ENCODE assay signal across 9 cellular contexts in the genomic region with DNA sequence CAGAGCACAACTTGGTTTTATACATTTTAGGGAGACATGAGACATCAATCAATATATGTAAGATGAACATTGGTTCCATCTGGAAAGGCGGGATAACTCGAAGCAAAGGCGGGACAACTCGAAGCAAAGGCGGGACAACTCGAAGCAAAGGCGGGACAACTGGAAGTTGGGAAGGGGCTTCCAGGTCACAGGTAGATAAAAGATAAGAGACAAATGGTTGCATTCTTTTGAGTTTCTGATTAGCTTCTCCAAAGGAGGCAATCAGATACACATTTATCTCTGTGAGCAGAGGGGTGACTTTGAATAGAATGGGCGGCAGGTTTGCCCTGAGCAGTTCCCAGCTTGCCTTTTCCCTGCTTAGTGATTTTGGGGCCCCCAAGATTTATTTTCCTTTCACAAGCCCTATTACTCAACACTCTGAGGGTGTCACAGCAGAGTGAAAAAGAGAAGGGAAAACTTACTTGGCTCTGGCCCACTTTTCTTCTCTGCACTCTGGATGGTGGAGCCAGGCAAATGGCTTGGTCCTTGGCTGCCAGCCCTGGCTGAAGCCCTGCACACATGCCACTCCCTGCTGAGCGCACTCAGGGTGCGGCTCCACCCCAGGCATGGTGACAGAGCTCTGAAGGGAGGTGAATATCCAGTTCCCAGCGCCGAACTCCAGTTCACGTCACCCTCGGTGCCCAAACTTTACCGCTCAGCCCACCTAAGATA. TPM values are rescaled to one million over a fixed set of nuclear protein-coding genes. Genes with fewer than 3 reads are reported as not detected.
DNase-seq lines count a peak whose midpoint lies in the region; ATAC-seq and TF ChIP-seq lines count a peak whose summit lies in the region.
"Had no signal": no experiment of that assay in that cellular context is flagged by ENCODE, and none has a peak within 500 bp of the region (broad histone marks: within the 10 kb centered on the region; RNA-seq: fewer than 3 reads in every experiment).

No MANE protein-coding gene starts in this region.

- ATAC-seq in RWPE2 (ENCODE audit: low read depth) (peak; percentile 96), Right ventricle myocardium superior (ENCODE audit: poor library complexity) (peak; percentile 96), HG03039 (IDR thresholded peaks at IDR 0.05; ENCODE audit: unreplicated experiment) (no peak), GM19324 (IDR thresholded peaks at IDR 0.05; ENCODE audit: low FRiP score, unreplicated experiment) (no peak)
- ATAC-seq in stimulated activated naive CD8-positive, alpha-beta T cell treated with anti-CD3 and anti-CD28 coated beads, Interleukin-15, Interleukin-2, amounts not matched to agents 100 U/mL and 50 U/mL, for 24 hours = no peak

- in situ Hi-C loops in GM23248 (cut with MboI) = no loop called here

- H3K27me3 ChIP-seq in GM23248 (replicated peaks; ENCODE audit: insufficient read depth) (no peaks in the 10 kb centered on the region), RWPE2 (ENCODE audit: insufficient read depth, poor library complexity, severe bottlenecking) (no peaks in the 10 kb centered on the region), sigmoid colon (no peaks in the 10 kb centered on the region)

- intact Hi-C loops in Right ventricle myocardium superior (cut with DNase I) = no loop called here
- intact Hi-C loops in sigmoid colon (cut with DNase I) = no loop called here

- TF ChIP-seq CTCF in RWPE2 (IDR thresholded peaks at IDR 0.05; ENCODE audit: poor library complexity, severe bottlenecking) (no peak), sigmoid colon (IDR thresholded peaks at IDR 0.05) (no peak)

- H3K4me1 ChIP-seq in GM23248 (ENCODE audit: insufficient read depth) (peaks cover 15% of the 10 kb centered on the region), RWPE2 (ENCODE audit: insufficient read depth, poor library complexity, severe bottlenecking) (peaks cover 27% of the 10 kb centered on the region), sigmoid colon (peaks cover 0 to 78% (median 57%) of the 10 kb centered on the region in 4 donors)

- no peak for TF ChIP-seq EP300 in sigmoid colon (IDR thresholded peaks at IDR 0.05)

- H3K36me3 ChIP-seq in GM23248 (ENCODE audit: low read depth) (no peaks in the 10 kb centered on the region), RWPE2 (ENCODE audit: low read depth) (no peaks in the 10 kb centered on the region), sigmoid colon (no peaks in the 10 kb centered on the region)

- H3K27ac ChIP-seq in GM23248 = no peak overlapping the region
- H3K27ac ChIP-seq in RWPE2 (ENCODE audit: poor library complexity, severe bottlenecking) = peak overlapping the region; percentile 22
- peak overlapping the region; percentile 46 to 63 (median 54) for H3K27ac ChIP-seq in sigmoid colon
- H3K27ac ChIP-seq: parathyroid adenoma had no signal

- no peaks in the 10 kb centered on the region; the same call in 1 of the 2 replicates for H4K20me1 ChIP-seq in GM23248 (ENCODE audit: insufficient read depth)

- no peaks in the 10 kb centered on the region for H3F3A ChIP-seq in GM23248 (ENCODE audit: insufficient read depth)

- no peak overlapping the region for H3K9ac ChIP-seq in GM23248
- H3K9ac ChIP-seq: parathyroid adenoma had no signal

- H3K9me3 ChIP-seq in GM23248 (ENCODE audit: low read depth) (no peaks in the 10 kb centered on the region), RWPE2 (ENCODE audit: severe bottlenecking) (no peaks in the 10 kb centered on the region), sigmoid colon (no peaks in the 10 kb centered on the region)

- no peak overlapping the region for H3K4me2 ChIP-seq in GM23248 (ENCODE audit: unreplicated experiment)

- peaks cover 73% of the 10 kb centered on the region for H3K79me2 ChIP-seq in GM23248 (ENCODE audit: insufficient read depth)

- H3K4me3 ChIP-seq in GM23248 (no peak overlapping the region), RWPE2 (ENCODE audit: severe bottlenecking) (no peak overlapping the region), sigmoid colon (no peak overlapping the region)

- no peak for TF ChIP-seq POLR2A in sigmoid colon (IDR thresholded peaks at IDR 0.05)

- peak; percentile 86 for DNase-seq in GM23248
- DNase-seq in RWPE2 (ENCODE audit: low spot score) = no peak
- DNase-seq in Right ventricle myocardium superior = peak; percentile 90
- peak; percentile 91 for DNase-seq in sigmoid colon
- DNase-seq in activated T-cell treated with anti-CD3 and anti-CD28 coated beads for 4 hours = no peak
- DNase-seq in stimulated activated naive CD8-positive, alpha-beta T cell treated with anti-CD3 and anti-CD28 coated beads, Interleukin-15, Interleukin-2, amounts not matched to agents 100 U/mL and 50 U/mL, for 24 hours = no peak

- H3K9me2 ChIP-seq in GM23248 (ENCODE audit: insufficient read depth) = no peaks in the 10 kb centered on the region

- 58% methylated on average over 15 of the region's 15 CpGs for WGBS in GM23248 (ENCODE audit: low coverage in 1 of 2, low lambda C conversion rate in 2 of 2, missing lambda C conversion rate in 2 of 2), 2 experiments
- 56 to 70% methylated on average over 15 of the region's 15 CpGs for WGBS in sigmoid colon, 2 donors

- H2AFZ ChIP-seq in GM23248 = no peak overlapping the region
- H2AFZ ChIP-seq: parathyroid adenoma had no signal

RNA-seq across cellular contexts. Expression of a gene that starts 46.7 kb away (rescaled TPM):
- total RNA-seq in GM23248 (2014; rRNA removed; shearing (Covaris generic)) = 21.2 and 30.9 TPM in 2 replicates
- polyA plus RNA-seq in GM23248 (2016; fragmentation: Nextera tagmentation; extraction: Ambion mirVana) (6.3 and 7.7 TPM in 2 replicates), sigmoid colon (10 to 100 TPM; 17.5 to 29.4 (median 18.0) TPM)
- total RNA-seq in Right ventricle myocardium superior (33.5 TPM), sigmoid colon (10 to 100 TPM; 75.9 to 96.4 (median 83.7) TPM)

Comparison
In these comparisons a context has a peak if more than half of its experiments do, and no peak if none do; other contexts are left out.
1. DNase-seq: peak in GM23248 (single experiment), Right ventricle myocardium superior (single experiment) and sigmoid colon (single experiment); none in RWPE2 (single experiment), activated T-cell treated with anti-CD3 and anti-CD28 coated beads for 4 hours (single experiment) and stimulated activated naive CD8-positive, alpha-beta T cell treated with anti-CD3 and anti-CD28 coated beads, Interleukin-15, Interleukin-2, amounts not matched to agents 100 U/mL and 50 U/mL, for 24 hours (single experiment).
2. ATAC-seq: peak in RWPE2 (single experiment) and Right ventricle myocardium superior (single experiment); none in HG03039 (single experiment), GM19324 (single experiment) and stimulated activated naive CD8-positive, alpha-beta T cell treated with anti-CD3 and anti-CD28 coated beads, Interleukin-15, Interleukin-2, amounts not matched to agents 100 U/mL and 50 U/mL, for 24 hours (single experiment).